In genomic region chr2:185424958-185425629, GRCh38 we compare ENCODE assay signal across 8 cellular contexts.
DNase-seq lines count a peak whose midpoint lies in the region; ATAC-seq and TF ChIP-seq lines count a peak whose summit lies in the region.
"Not testable (repeated sequence)": the region's sequence is repeated elsewhere in the genome, so short reads cannot be mapped to it uniquely, and the experiment has no call there.

No MANE protein-coding gene starts in this region.

- not testable (repeated sequence) for H3K9ac ChIP-seq in endocrine pancreas (ENCODE audit: control insufficient read depth, insufficient read depth, low read length)
- peak overlapping the region; percentile 82 for H3K9ac ChIP-seq in iPS-20b (ENCODE audit: low read depth, low read length)

- not testable (repeated sequence) for H3K27me3 Mint-ChIP-seq in activated CD4-positive, alpha-beta T cell treated with anti-CD3 and anti-CD28 coated beads, Interleukin-2, amount 10 ng/mL, durations not matched to agents 7 days and 5 days

- H3K27ac ChIP-seq in iPS-20b (ENCODE audit: low read length); thyroid gland: not testable (repeated sequence)

- not testable (repeated sequence) for H3K9me3 Mint-ChIP-seq in activated CD4-positive, alpha-beta T cell treated with anti-CD3 and anti-CD28 coated beads, Interleukin-2, amount 10 ng/mL, durations not matched to agents 7 days and 5 days

- H3K4me3 ChIP-seq in endocrine pancreas (ENCODE audit: control insufficient read depth, insufficient read depth, low read length) = peak overlapping the region; percentile 75
- peak overlapping the region; percentile 84 for H3K4me3 ChIP-seq in iPS-20b (ENCODE audit: low read length)
- peak overlapping the region; percentile 91 for H3K4me3 ChIP-seq in neuron (ENCODE audit: low read length)
- H3K4me3 ChIP-seq in thyroid gland (replicated peaks in 1 of 3) = not testable (repeated sequence)

- not testable (repeated sequence) for H3K36me3 Mint-ChIP-seq in activated CD4-positive, alpha-beta T cell treated with anti-CD3 and anti-CD28 coated beads, Interleukin-2, amount 10 ng/mL, durations not matched to agents 7 days and 5 days (ENCODE audit: low read depth)

- CTCF ChIA-PET in activated CD4-positive, alpha-beta T cell treated with anti-CD3 and anti-CD28 coated beads, Interleukin-2, amount 10 ng/mL, durations not matched to agents 7 days and 5 days (lab: Charles Lee) = not testable (repeated sequence)

- H3K9me3 ChIP-seq in endocrine pancreas (ENCODE audit: control insufficient read depth, low read length); iPS-20b (ENCODE audit: insufficient read depth, low read depth, low read length); neuron (ENCODE audit: low read length); thyroid gland: not testable (repeated sequence)

- TF ChIP-seq POLR2A in thyroid gland (IDR thresholded peaks at IDR 0.05) = not testable (repeated sequence)

- H3K27me3 ChIP-seq in endocrine pancreas (ENCODE audit: control insufficient read depth, insufficient read depth, low read length); iPS-20b (ENCODE audit: insufficient read depth, low read length); neuron (ENCODE audit: insufficient read depth, low read length); thyroid gland: not testable (repeated sequence)

- intact Hi-C loops in thyroid gland (cut with DNase I) = not testable (repeated sequence)

- peak overlapping the region; percentile 84 for H3K27ac Mint-ChIP-seq in activated CD4-positive, alpha-beta T cell treated with anti-CD3 and anti-CD28 coated beads, Interleukin-2, amount 10 ng/mL, durations not matched to agents 7 days and 5 days

- H3K36me3 ChIP-seq in endocrine pancreas (ENCODE audit: control insufficient read depth, insufficient read depth, low read length); iPS-20b (ENCODE audit: insufficient read depth, low read depth, low read length); neuron (ENCODE audit: insufficient read depth, low read length); thyroid gland: not testable (repeated sequence)

- POLR2A ChIA-PET in activated CD4-positive, alpha-beta T cell treated with anti-CD3 and anti-CD28 coated beads, Interleukin-2, amount 10 ng/mL, durations not matched to agents 7 days and 5 days (lab: Charles Lee) = not testable (repeated sequence)

- H2AFZ ChIP-seq in neuron (ENCODE audit: low read depth, low read length) = peak overlapping the region; percentile 90

- peak overlapping the region; percentile 49 for H3K4me3 Mint-ChIP-seq in activated CD4-positive, alpha-beta T cell treated with anti-CD3 and anti-CD28 coated beads, Interleukin-2, amount 10 ng/mL, durations not matched to agents 7 days and 5 days

- H3K4me1 ChIP-seq in endocrine pancreas (ENCODE audit: control insufficient read depth, insufficient read depth, low read length); iPS-20b (ENCODE audit: insufficient read depth, low read length); neuron (ENCODE audit: insufficient read depth, low read length); thyroid gland: not testable (repeated sequence)

- not testable (repeated sequence) for TF ChIP-seq CTCF in thyroid gland (IDR thresholded peaks at IDR 0.05)

- peak; percentile 88 for DNase-seq in NCI-H748 (lab: John Stamatoyannopoulos, UW; ENCODE audit: unreplicated experiment)
- DNase-seq in activated CD4-positive, alpha-beta T cell treated with anti-CD3 and anti-CD28 coated beads, Interleukin-2, amount 10 ng/mL, durations not matched to agents 7 days and 5 days = peak; percentile 8
- DNase-seq in activated naive CD4-positive, alpha-beta T cell treated with Interleukin-2 at 50 U/mL for 16 hours = peak; percentile 4
- peak; percentile 3 to 29 for DNase-seq in thyroid gland

- 77 to 83% methylated on average over 26 to 32 of the region's 33 CpGs for WGBS in thyroid gland, 2 donors

- not testable (repeated sequence) for H3K4me1 Mint-ChIP-seq in activated CD4-positive, alpha-beta T cell treated with anti-CD3 and anti-CD28 coated beads, Interleukin-2, amount 10 ng/mL, durations not matched to agents 7 days and 5 days

- peak; percentile 51 for ATAC-seq in GM18868 (IDR thresholded peaks at IDR 0.05; ENCODE audit: unreplicated experiment)

Comparison
In these comparisons a context has a peak if more than half of its experiments do, and no peak if none do; other contexts are left out.
1. DNase-seq: peak in every context shown above with its lines; median percentile 88 in NCI-H748; 16 in thyroid gland; 8 in activated CD4-positive, alpha-beta T cell treated with anti-CD3 and anti-CD28 coated beads, Interleukin-2, amount 10 ng/mL, durations not matched to agents 7 days and 5 days; 4 in activated naive CD4-positive, alpha-beta T cell treated with Interleukin-2 at 50 U/mL for 16 hours.